ENCODE assay signal across 19 cellular contexts in genomic region chr19:29711584-29712132, GRCh38. TPM values are rescaled to one million over a fixed set of nuclear protein-coding genes. Genes with fewer than 3 reads are reported as not detected.
DNase-seq lines count a peak whose midpoint lies in the region; ATAC-seq lines count a peak whose summit lies in the region.
"Had no signal": no experiment of that assay in that cellular context is flagged by ENCODE, and none has a peak within 500 bp of the region (broad histone marks: within the 10 kb centered on the region; RNA-seq: fewer than 3 reads in every experiment).

No MANE protein-coding gene starts in this region.

- no peaks in the 10 kb centered on the region for H3K9me3 ChIP-seq in BLaER1 treated with 17β-estradiol and CSF1 and Interleukin-3, amounts not matched to agents 10 nM and 100 nM (replicated peaks in 1 of 11)
- no peaks in the 10 kb centered on the region for H3K9me3 ChIP-seq in CD8-positive, alpha-beta memory T cell (ENCODE audit: low read length)
- H3K9me3 ChIP-seq: heart left ventricle, pancreas had no signal

- intact Hi-C loops in Right ventricle myocardium superior (cut with DNase I), result no loop called here
- intact Hi-C loops in sciatic nerve (cut with DNase I), result no loop called here

- no peaks in the 10 kb centered on the region for H3K27me3 Mint-ChIP-seq in CD8-positive, alpha-beta memory T cell
- H3K27me3 Mint-ChIP-seq in activated naive CD8-positive, alpha-beta T cell, result no peaks in the 10 kb centered on the region
- H3K27me3 Mint-ChIP-seq in naive thymus-derived CD8-positive, alpha-beta T cell, result no peaks in the 10 kb centered on the region

- peaks cover 68 to 82% (median 81%) of the 10 kb centered on the region in 3 donors for H3K4me1 Mint-ChIP-seq in CD8-positive, alpha-beta memory T cell
- H3K4me1 Mint-ChIP-seq in activated naive CD8-positive, alpha-beta T cell (ENCODE audit: low read depth), result peaks cover 85% of the 10 kb centered on the region
- H3K4me1 Mint-ChIP-seq in naive thymus-derived CD8-positive, alpha-beta T cell, result peaks cover 46 to 86% (median 80%) of the 10 kb centered on the region in 4 donors

- CTCF ChIA-PET in CD8-positive, alpha-beta memory T cell (lab: Charles Lee), result interaction anchor here (0.8 to 9.3 kb wide), 8 partner anchors 16 to 163 kb away, joined by 3 to 175 read pairs (median 42); partner anchors contain the start of genes PLEKHF1 and POP4

- peak; percentile 8 to 13 for ATAC-seq in naive thymus-derived CD8-positive, alpha-beta T cell
- no peak for ATAC-seq in Right ventricle myocardium superior (ENCODE audit: poor library complexity)
- no peak for ATAC-seq in sciatic nerve
- ATAC-seq: HCT116, heart left ventricle, pancreas had no signal

- POLR2A ChIA-PET in CD8-positive, alpha-beta memory T cell (lab: Charles Lee), result interaction anchor here (0.6 to 6.2 kb wide), 4 partner anchors 17 to 105 kb away, joined by 5 to 60 read pairs (median 26); partner anchors contain the start of gene POP4
- POLR2A ChIA-PET in naive thymus-derived CD8-positive, alpha-beta T cell (lab: Charles Lee), result interaction anchor here (0.6 to 7.1 kb wide), 12 partner anchors 9 to 230 kb away, joined by 3 to 153 read pairs (median 6); partner anchors contain the start of genes PLEKHF1, POP4 and URI1

- peaks cover 0 to 37% (median 3%) of the 10 kb centered on the region in 3 donors for H3K36me3 Mint-ChIP-seq in CD8-positive, alpha-beta memory T cell
- H3K36me3 Mint-ChIP-seq in activated naive CD8-positive, alpha-beta T cell, result peaks cover 4% of the 10 kb centered on the region
- H3K36me3 Mint-ChIP-seq in naive thymus-derived CD8-positive, alpha-beta T cell, result peaks cover 0 to 28% (median 8%) of the 10 kb centered on the region in 3 donors

- H3K4me3 ChIP-seq in BLaER1 treated with 17β-estradiol and CSF1 and Interleukin-3, amounts not matched to agents 10 nM and 100 nM, result no peak overlapping the region
- H3K4me3 ChIP-seq in CD8-positive, alpha-beta memory T cell (ENCODE audit: low read length), result peak overlapping the region; percentile 53
- H3K4me3 ChIP-seq: heart left ventricle, lung, pancreas had no signal

- DNase-seq in CD8-positive, alpha-beta memory T cell, result peak in 1 of 5 donors; percentile 60
- DNase-seq in naive thymus-derived CD8-positive, alpha-beta T cell, result peak in 5 of 10 donors; percentile 33 to 63 (median 60)
- DNase-seq in DMS114 treated with DMSO at 0.1 percent for 48 hours (lab: John Stamatoyannopoulos, UW; ENCODE audit: unreplicated experiment) (no peak), Right ventricle myocardium superior (no peak), sciatic nerve (ENCODE audit: low spot score) (no peak)
- DNase-seq: activated CD4-positive, CD25-positive, alpha-beta regulatory T cell; amygdala; cerebellar nuclear complex; GF-D8; heart left ventricle; KBM-7; OCI-M1; pancreas; SHP77 treated with DMSO at 0.1 percent for 48 hours; stimulated activated CD4-positive, alpha-beta T cell treated with anti-CD3 and anti-CD28 coated beads, Interleukin-1b, Interleukin-23, amount 100 ng/mL, for 48 hours had no signal

- H3K4me3 Mint-ChIP-seq in CD8-positive, alpha-beta memory T cell, result peak overlapping the region; percentile 72 to 93 (median 84)
- H3K4me3 Mint-ChIP-seq in activated naive CD8-positive, alpha-beta T cell, result peak overlapping the region; percentile 94
- H3K4me3 Mint-ChIP-seq in naive thymus-derived CD8-positive, alpha-beta T cell, result peak overlapping the region; percentile 82 to 98 (median 90)

- H4K20me1 ChIP-seq in BLaER1 treated with 17β-estradiol and CSF1 and Interleukin-3, amounts not matched to agents 10 nM and 100 nM, result peaks cover 36 to 77% (median 66%) of the 10 kb centered on the region in 11 experiments; a peak in 20 of 22 replicates

- no peaks in the 10 kb centered on the region for H3K9me3 Mint-ChIP-seq in CD8-positive, alpha-beta memory T cell
- H3K9me3 Mint-ChIP-seq in activated naive CD8-positive, alpha-beta T cell (ENCODE audit: low read depth), result no peaks in the 10 kb centered on the region
- no peaks in the 10 kb centered on the region for H3K9me3 Mint-ChIP-seq in naive thymus-derived CD8-positive, alpha-beta T cell

- peaks cover 45 to 67% (median 61%) of the 10 kb centered on the region in 10 experiments for H3K4me1 ChIP-seq in BLaER1 treated with 17β-estradiol and CSF1 and Interleukin-3, amounts not matched to agents 10 nM and 100 nM
- H3K4me1 ChIP-seq in CD8-positive, alpha-beta memory T cell (ENCODE audit: insufficient read depth, low read length), result peaks cover 66% of the 10 kb centered on the region

- peak overlapping the region; percentile 80 to 100 (median 96) for H3K27ac Mint-ChIP-seq in CD8-positive, alpha-beta memory T cell
- H3K27ac Mint-ChIP-seq in activated naive CD8-positive, alpha-beta T cell, result peak overlapping the region; percentile 95
- peak overlapping the region; percentile 82 to 99 (median 94) for H3K27ac Mint-ChIP-seq in naive thymus-derived CD8-positive, alpha-beta T cell

- peak overlapping the region; percentile 30 to 98 (median 92) for H3K4me2 ChIP-seq in BLaER1 treated with 17β-estradiol and CSF1 and Interleukin-3, amounts not matched to agents 10 nM and 100 nM

- peak overlapping the region in 3 of 11 experiments; percentile 30 to 44 (median 39); a peak in 5 of 22 replicates for H3K9ac ChIP-seq in BLaER1 treated with 17β-estradiol and CSF1 and Interleukin-3, amounts not matched to agents 10 nM and 100 nM

- H3K27ac ChIP-seq in BLaER1 treated with 17β-estradiol and CSF1 and Interleukin-3, amounts not matched to agents 10 nM and 100 nM, result no peak overlapping the region
- no peak overlapping the region for H3K27ac ChIP-seq in CD8-positive, alpha-beta memory T cell (ENCODE audit: low read depth, low read length)
- H3K27ac ChIP-seq: pancreas had no signal

- H3K36me3 ChIP-seq in BLaER1 treated with 17β-estradiol and CSF1 and Interleukin-3, amounts not matched to agents 10 nM and 100 nM, result peaks cover 20 to 61% (median 31%) of the 10 kb centered on the region in 11 experiments
- H3K36me3 ChIP-seq in CD8-positive, alpha-beta memory T cell (ENCODE audit: insufficient read depth, low read length), result peaks cover 7% of the 10 kb centered on the region

- H3K27me3 ChIP-seq in BLaER1 treated with 17β-estradiol and CSF1 and Interleukin-3, amounts not matched to agents 10 nM and 100 nM, result no peaks in the 10 kb centered on the region
- no peaks in the 10 kb centered on the region for H3K27me3 ChIP-seq in CD8-positive, alpha-beta memory T cell (ENCODE audit: insufficient read depth, low read length, poor library complexity, severe bottlenecking)
- H3K27me3 ChIP-seq: heart left ventricle, pancreas had no signal

RNA-seq across cellular contexts. Expression of gene C19orf12, which starts 3.4 kb away (rescaled TPM):
- total RNA-seq in CD8-positive, alpha-beta memory T cell, result 10 to 100 TPM; 32.3 to 35.3 TPM
- polyA plus RNA-seq in CD8-positive, alpha-beta memory T cell, result 33.0 TPM
- 10 to 100 TPM; 23.2 to 23.8 TPM for total RNA-seq in naive thymus-derived CD8-positive, alpha-beta T cell
- 10 to 100 TPM; 16.7 to 32.3 (median 19.8) TPM for polyA plus RNA-seq in naive thymus-derived CD8-positive, alpha-beta T cell
- total RNA-seq in Right ventricle myocardium superior (59.9 TPM), sciatic nerve (30.9 TPM)

RNA-seq across cellular contexts. Expression of gene PLEKHF1, which starts 46.4 kb away (rescaled TPM):
- total RNA-seq in CD8-positive, alpha-beta memory T cell, result 10 to 100 TPM; 21.3 to 23.0 TPM
- 57.7 TPM for polyA plus RNA-seq in CD8-positive, alpha-beta memory T cell
- total RNA-seq in naive thymus-derived CD8-positive, alpha-beta T cell, result 10 to 100 TPM; 18.0 to 19.8 TPM
- 10 to 100 TPM in 2 of 3 donors, 1 to 10 TPM in 1; 3.8 to 19.7 (median 15.5) TPM for polyA plus RNA-seq in naive thymus-derived CD8-positive, alpha-beta T cell
- total RNA-seq in Right ventricle myocardium superior (39.9 TPM), sciatic nerve (30.4 TPM)

Comparison
In these comparisons a context has a peak if more than half of its experiments do, and no peak if none do; other contexts are left out.
1. ATAC-seq: peak in naive thymus-derived CD8-positive, alpha-beta T cell (2 of 2); none in Right ventricle myocardium superior (single experiment) and sciatic nerve (single experiment).
2. Peak in every context shown above with its lines, with median percentiles within 50 percentile points of each other: H3K27ac Mint-ChIP-seq and H3K4me3 Mint-ChIP-seq.